1 cellular context compared by ENCODE assay signal in the genomic region with DNA sequence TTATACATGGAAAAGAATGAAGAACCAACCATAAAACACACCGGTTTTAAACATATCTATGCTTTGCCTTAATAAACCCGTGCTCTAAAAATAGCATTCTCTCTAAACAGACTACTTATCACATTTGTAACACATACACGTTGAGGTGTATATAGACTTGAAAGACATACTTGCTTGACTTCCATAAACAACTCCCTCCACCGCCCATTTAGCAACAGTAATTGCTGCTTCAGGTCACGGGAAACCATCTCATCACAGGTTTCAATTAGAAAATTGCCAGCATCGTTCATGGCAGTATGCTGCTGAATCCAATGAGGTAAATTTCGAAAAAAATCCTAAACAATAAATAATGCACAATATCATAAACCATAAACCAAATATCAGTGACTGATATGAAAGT.
TF ChIP-seq lines count a peak whose summit lies in the region.

No MANE protein-coding gene starts in this region.

TF ChIP-seq in IMR-90, 13 proteins besides CTCF, POLR2A, EP300 and RAD21:
- TF ChIP-seq, protein P1, sequence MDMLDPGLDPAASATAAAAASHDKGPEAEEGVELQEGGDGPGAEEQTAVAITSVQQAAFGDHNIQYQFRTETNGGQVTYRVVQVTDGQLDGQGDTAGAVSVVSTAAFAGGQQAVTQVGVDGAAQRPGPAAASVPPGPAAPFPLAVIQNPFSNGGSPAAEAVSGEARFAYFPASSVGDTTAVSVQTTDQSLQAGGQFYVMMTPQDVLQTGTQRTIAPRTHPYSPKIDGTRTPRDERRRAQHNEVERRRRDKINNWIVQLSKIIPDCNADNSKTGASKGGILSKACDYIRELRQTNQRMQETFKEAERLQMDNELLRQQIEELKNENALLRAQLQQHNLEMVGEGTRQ (IDR thresholded peaks at IDR 0.05; ENCODE audit: low read depth, low read length) = no peak
- TF ChIP-seq CEBPB (IDR thresholded peaks at IDR 0.05; ENCODE audit: low read depth, low read length) = no peak
